In the genomic region with DNA sequence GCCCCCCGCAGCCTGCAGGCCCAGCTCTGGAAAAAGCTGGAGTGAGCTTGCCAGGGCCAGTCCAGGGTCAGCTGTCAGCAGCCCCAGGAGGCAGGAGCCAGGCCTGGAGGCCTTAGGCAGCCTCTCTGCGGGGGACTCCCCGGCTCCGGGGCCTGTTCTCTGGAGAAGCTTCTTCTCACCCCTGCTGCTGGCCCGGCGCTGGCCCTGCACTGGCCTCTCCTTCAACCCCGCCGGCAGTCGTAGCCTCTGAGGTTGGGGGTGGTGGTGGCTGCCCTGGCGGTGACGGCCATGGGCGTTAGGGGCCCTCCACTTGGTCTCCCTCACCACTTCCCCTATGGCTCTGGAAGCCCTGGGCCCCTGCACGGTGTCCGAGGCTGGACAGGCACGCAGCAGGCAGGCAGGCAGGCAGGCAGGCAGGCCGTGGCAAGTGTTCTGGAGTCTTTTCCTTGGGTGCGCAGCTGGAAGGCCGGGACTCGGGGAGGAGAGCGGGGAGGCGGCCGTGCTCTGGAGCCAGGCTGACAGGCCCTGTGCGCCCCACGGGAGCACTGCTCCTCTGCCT, we compare ENCODE assay signal across 14 cellular contexts. TPM values are rescaled to one million over a fixed set of nuclear protein-coding genes. Genes with fewer than 3 reads are reported as not detected.
A peak's percentile ranks its signal among the peaks of the same experiment; 100 is the strongest.
DNase-seq lines count a peak whose midpoint lies in the region; TF ChIP-seq lines count a peak whose summit lies in the region.
"Had no signal": no experiment of that assay in that cellular context is flagged by ENCODE, and none has a peak within 500 bp of the region (broad histone marks: within the 10 kb centered on the region; RNA-seq: fewer than 3 reads in every experiment).

No MANE protein-coding gene starts in this region.

- no peak for TF ChIP-seq EP300 in neural cell (conservative IDR thresholded peaks at IDR 0.05; ENCODE audit: poor library complexity, severe bottlenecking)

- intact Hi-C loops in tibial artery (cut with DNase I; ENCODE audit: low total_unique reads) (loop anchor here (5.0 to 10.0 kb wide), 2 partner anchors 170 to 688 kb away; no protein-coding TSS in a partner anchor), head of caudate nucleus (cut with DNase I) (no loop called here)

- H3K79me2 ChIP-seq in neural cell (replicated peaks; ENCODE audit: insufficient read depth, low read length), result no peaks in the 10 kb centered on the region

- H3K4me1 ChIP-seq in tibial artery, result peaks cover 0 to 49% (median 45%) of the 10 kb centered on the region in 4 donors

- H2AFZ ChIP-seq in neural cell (ENCODE audit: low read depth, low read length), result no peak overlapping the region

- CTCF ChIA-PET in AG04450 (lab: Charles Lee), result no interaction called here

- DNase-seq in AG04450 (ENCODE audit: low read depth, low spot score) (no peak), MG63 (peak; percentile 79), fibroblast of mammary gland (ENCODE audit: low read depth) (no peak), tibial artery (no peak), GF-D8 (lab: John Stamatoyannopoulos, UW) (no peak), head of caudate nucleus (no peak)
- no peak for DNase-seq in stimulated activated CD4-positive, alpha-beta T cell treated with anti-CD3 and anti-CD28 coated beads, Interleukin-2, amount 100 ng/mL, for 48 hours
- DNase-seq: activated CD4-positive, alpha-beta T cell treated with anti-CD3 and anti-CD28 coated beads, Interleukin-2, amount 50 U/mL, for 1 hour; NCI-H1048; NCI-H446; T-helper 17 cell had no signal

- TF ChIP-seq CTCF in AG04450 (IDR thresholded peaks at IDR 0.05; ENCODE audit: low read depth, low read length), result no peak
- no peak for TF ChIP-seq CTCF in fibroblast of mammary gland (conservative IDR thresholded peaks at IDR 0.05; ENCODE audit: control insufficient read depth, insufficient read depth, low read depth, low read length)
- no peak for TF ChIP-seq CTCF in neural cell (IDR thresholded peaks at IDR 0.05; ENCODE audit: poor library complexity, severe bottlenecking)
- no peak for TF ChIP-seq CTCF in tibial artery (IDR thresholded peaks at IDR 0.05)

- peak overlapping the region; percentile 98 for H3K4me3 ChIP-seq in AG04450 (ENCODE audit: low read depth, low read length)
- peak overlapping the region; percentile 69 for H3K4me3 ChIP-seq in MG63
- peak overlapping the region; percentile 47 for H3K4me3 ChIP-seq in fibroblast of mammary gland (ENCODE audit: control insufficient read depth, low read depth, low read length)
- no peak overlapping the region for H3K4me3 ChIP-seq in neural cell (ENCODE audit: low read length)
- no peak overlapping the region for H3K4me3 ChIP-seq in tibial artery

- no peak for TF ChIP-seq RAD21 in neural cell (conservative IDR thresholded peaks at IDR 0.05)

- H3K27ac ChIP-seq in AG04450 (ENCODE audit: low read depth, low read length) (peak overlapping the region; percentile 96), neural cell (ENCODE audit: low read length) (no peak overlapping the region), tibial artery (no peak overlapping the region)
- H3K27ac ChIP-seq: breast epithelium, epithelial cell of prostate had no signal

- H3K36me3 ChIP-seq in MG63 (peaks cover 73% of the 10 kb centered on the region), neural cell (ENCODE audit: insufficient read depth, low read length) (no peaks in the 10 kb centered on the region), tibial artery (no peaks in the 10 kb centered on the region)
- H3K36me3 ChIP-seq: breast epithelium had no signal

- no peaks in the 10 kb centered on the region for H4K20me1 ChIP-seq in neural cell (ENCODE audit: insufficient read depth)

- H3K4me2 ChIP-seq in neural cell (ENCODE audit: low read length), result no peak overlapping the region

- POLR2A ChIA-PET in AG04450 (lab: Yijun Ruan, JAX), result interaction anchor here (0.7 to 2.6 kb wide), 4 partner anchors 57 to 437 kb away, joined by 3 to 10 read pairs (median 3); no protein-coding TSS in a partner anchor

- no peaks in the 10 kb centered on the region for H3F3A ChIP-seq in neural cell (ENCODE audit: insufficient read depth, low read length, poor library complexity, severe bottlenecking)

- no peaks in the 10 kb centered on the region for H3K9me2 ChIP-seq in neural cell (ENCODE audit: insufficient read depth, low read length)

- H3K27me3 ChIP-seq in AG04450 (ENCODE audit: control insufficient read depth, insufficient read depth, low read length) (no peaks in the 10 kb centered on the region), MG63 (no peaks in the 10 kb centered on the region), neural cell (ENCODE audit: insufficient read depth, low read depth, low read length) (peaks cover 100% of the 10 kb centered on the region), tibial artery (peaks cover 7 to 92% of the 10 kb centered on the region in 2 donors)

- no peak overlapping the region for H3K9ac ChIP-seq in neural cell (ENCODE audit: low read length)

- H3K9me3 ChIP-seq in AG04450 (ENCODE audit: control insufficient read depth, insufficient read depth, low read length) (peaks cover 24% of the 10 kb centered on the region; the same call in 1 of the 2 replicates), MG63 (no peaks in the 10 kb centered on the region), neural cell (ENCODE audit: low read length) (no peaks in the 10 kb centered on the region), tibial artery (no peaks in the 10 kb centered on the region)
- H3K9me3 ChIP-seq: breast epithelium had no signal

TF ChIP-seq in neural cell, 6 proteins besides CTCF, POLR2A, EP300 and RAD21:
- TF ChIP-seq, protein P1, sequence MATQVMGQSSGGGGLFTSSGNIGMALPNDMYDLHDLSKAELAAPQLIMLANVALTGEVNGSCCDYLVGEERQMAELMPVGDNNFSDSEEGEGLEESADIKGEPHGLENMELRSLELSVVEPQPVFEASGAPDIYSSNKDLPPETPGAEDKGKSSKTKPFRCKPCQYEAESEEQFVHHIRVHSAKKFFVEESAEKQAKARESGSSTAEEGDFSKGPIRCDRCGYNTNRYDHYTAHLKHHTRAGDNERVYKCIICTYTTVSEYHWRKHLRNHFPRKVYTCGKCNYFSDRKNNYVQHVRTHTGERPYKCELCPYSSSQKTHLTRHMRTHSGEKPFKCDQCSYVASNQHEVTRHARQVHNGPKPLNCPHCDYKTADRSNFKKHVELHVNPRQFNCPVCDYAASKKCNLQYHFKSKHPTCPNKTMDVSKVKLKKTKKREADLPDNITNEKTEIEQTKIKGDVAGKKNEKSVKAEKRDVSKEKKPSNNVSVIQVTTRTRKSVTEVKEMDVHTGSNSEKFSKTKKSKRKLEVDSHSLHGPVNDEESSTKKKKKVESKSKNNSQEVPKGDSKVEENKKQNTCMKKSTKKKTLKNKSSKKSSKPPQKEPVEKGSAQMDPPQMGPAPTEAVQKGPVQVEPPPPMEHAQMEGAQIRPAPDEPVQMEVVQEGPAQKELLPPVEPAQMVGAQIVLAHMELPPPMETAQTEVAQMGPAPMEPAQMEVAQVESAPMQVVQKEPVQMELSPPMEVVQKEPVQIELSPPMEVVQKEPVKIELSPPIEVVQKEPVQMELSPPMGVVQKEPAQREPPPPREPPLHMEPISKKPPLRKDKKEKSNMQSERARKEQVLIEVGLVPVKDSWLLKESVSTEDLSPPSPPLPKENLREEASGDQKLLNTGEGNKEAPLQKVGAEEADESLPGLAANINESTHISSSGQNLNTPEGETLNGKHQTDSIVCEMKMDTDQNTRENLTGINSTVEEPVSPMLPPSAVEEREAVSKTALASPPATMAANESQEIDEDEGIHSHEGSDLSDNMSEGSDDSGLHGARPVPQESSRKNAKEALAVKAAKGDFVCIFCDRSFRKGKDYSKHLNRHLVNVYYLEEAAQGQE (IDR thresholded peaks at IDR 0.05; ENCODE audit: borderline replicate concordance), result no peak
- TF ChIP-seq SMC3 (conservative IDR thresholded peaks at IDR 0.05; ENCODE audit: poor library complexity) (no peak), POLR2AphosphoS5 (IDR thresholded peaks at IDR 0.05) (no peak), EZH2 (IDR thresholded peaks at IDR 0.05; ENCODE audit: borderline replicate concordance, insufficient read depth, low read length, poor library complexity, severe bottlenecking) (peak; percentile 71)

RNA-seq across cellular contexts. Expression of a gene that starts 2.1 kb away (rescaled TPM):
- polyA plus RNA-seq in AG04450 (2011; rRNA removed) (61.0 and 65.1 TPM in 2 replicates), neural cell (not detected in 2 replicates)
- polyA minus RNA-seq in AG04450 (2011; rRNA and poly(A)+ RNA removed), result 56.9 and 66.0 TPM in 2 replicates
- 8.9 and 13.0 TPM in 2 replicates for total RNA-seq in MG63 (2014; rRNA removed; shearing (Covaris generic); ENCODE audit: low replicate concordance)
- not detected in 2 replicates for polyA minus RNA-seq in neural cell
- total RNA-seq: T-helper 17 cell had no signal

RNA-seq across cellular contexts. Expression of a gene that starts 42.7 kb away (rescaled TPM):
- 15.6 and 16.7 TPM in 2 replicates for polyA plus RNA-seq in AG04450 (2011; rRNA removed)
- 22.9 and 23.5 TPM in 2 replicates for polyA minus RNA-seq in AG04450 (2011; rRNA and poly(A)+ RNA removed)
- 40.8 and 43.8 TPM in 2 replicates for total RNA-seq in MG63 (2014; rRNA removed; shearing (Covaris generic); ENCODE audit: low replicate concordance)
- 25.0 and 39.4 TPM in 2 replicates for polyA plus RNA-seq in neural cell
- 37.3 and 43.2 TPM in 2 replicates for polyA minus RNA-seq in neural cell

RNA-seq across cellular contexts. Expression of a gene that starts 54.2 kb away (rescaled TPM):
- 0.79 and 1.6 TPM in 2 replicates for polyA plus RNA-seq in AG04450 (2011; rRNA removed)
- polyA minus RNA-seq in AG04450 (2011; rRNA and poly(A)+ RNA removed), result 1.1 and 2.0 TPM in 2 replicates
- total RNA-seq in MG63 (2014; rRNA removed; shearing (Covaris generic); ENCODE audit: low replicate concordance), result 4.6 and 7.1 TPM in 2 replicates
- not detected in 2 replicates for polyA plus RNA-seq in neural cell
- not detected in 2 replicates for polyA minus RNA-seq in neural cell
- total RNA-seq: T-helper 17 cell had no signal

Comparison
In these comparisons a context has a peak if more than half of its experiments do, and no peak if none do; other contexts are left out.
1. H3K4me3 ChIP-seq: peak in AG04450 (single experiment), MG63 (single experiment) and fibroblast of mammary gland (single experiment); none in neural cell (single experiment) and tibial artery (0 of 2).
2. RNA of a gene that starts 2.1 kb away (polyA plus RNA-seq): 61.0 to 65.1 TPM in AG04450; not detected in neural cell; every median in the first group is over 10 times any median in the second.